In genomic region chr20:32528291-32528891, GRCh38 we compare ENCODE assay signal across 12 cellular contexts. TPM values are rescaled to one million over a fixed set of nuclear protein-coding genes. Genes with fewer than 3 reads are reported as not detected.
DNase-seq lines count a peak whose midpoint lies in the region; ATAC-seq, FAIRE-seq and TF ChIP-seq lines count a peak whose summit lies in the region.
"Had no signal": no experiment of that assay in that cellular context is flagged by ENCODE, and none has a peak within 500 bp of the region (broad histone marks: within the 10 kb centered on the region; RNA-seq: fewer than 3 reads in every experiment).

No MANE protein-coding gene starts in this region.

- no peak for TF ChIP-seq POLR2A in HepG2 (IDR thresholded peaks at IDR 0.05; ENCODE audit: insufficient read depth in 1 of 2, low read depth in 2 of 2, low read length in 2 of 2)
- no peak for TF ChIP-seq POLR2A in right lobe of liver (IDR thresholded peaks at IDR 0.05)

- no TSS peak for BruUV-seq in HepG2 (replicated peaks; lab: Mats Ljungman, UMichigan)

- peak overlapping the region; percentile 21 for H3K27ac Mint-ChIP-seq in type B pancreatic cell

- H3K36me3 ChIP-seq in HepG2 (replicated peaks in 1 of 2; ENCODE audit: control insufficient read depth in 1 of 2, insufficient read depth in 2 of 2, low read length in 2 of 2) (peaks cover 1 to 4% of the 10 kb centered on the region in 2 experiments; a peak in 2 of 5 replicates), right lobe of liver (no peaks in the 10 kb centered on the region), left ventricle myocardium inferior (no peaks in the 10 kb centered on the region)

- H3K4me1 ChIP-seq in HepG2 (ENCODE audit: insufficient read depth, low read length) (peaks cover 73% of the 10 kb centered on the region), right lobe of liver (peaks cover 0 to 12% (median 3%) of the 10 kb centered on the region in 4 donors), left ventricle myocardium inferior (peaks cover 45% of the 10 kb centered on the region)

- no peaks in the 10 kb centered on the region for H3K36me3 Mint-ChIP-seq in type B pancreatic cell

- no peak overlapping the region for H3K27ac ChIP-seq in HepG2 (ENCODE audit: extremely low read length, insufficient read depth, low read length)
- H3K27ac ChIP-seq in right lobe of liver: no peak overlapping the region
- H3K27ac ChIP-seq in left ventricle myocardium inferior (replicated peaks): peak overlapping the region; percentile 61

- H3K79me2 ChIP-seq in HepG2 (ENCODE audit: insufficient read depth, low read length): no peaks in the 10 kb centered on the region

- intact Hi-C loops in HepG2 (cut with micrococcal nuclease; ENCODE audit: unreplicated experiment): loop anchor here (10.0 kb wide), 1 partner anchor 246 kb away; no protein-coding TSS in a partner anchor
- intact Hi-C loops in right lobe of liver (cut with DNase I): no loop called here
- intact Hi-C loops in left ventricle myocardium inferior (cut with micrococcal nuclease): no loop called here

- H3K27me3 Mint-ChIP-seq in type B pancreatic cell: peaks cover 28% of the 10 kb centered on the region

- H4K20me1 ChIP-seq in HepG2 (ENCODE audit: insufficient read depth, low read length): no peaks in the 10 kb centered on the region

- H3K9me3 Mint-ChIP-seq in type B pancreatic cell: no peaks in the 10 kb centered on the region

- TF ChIP-seq CTCF in HepG2 (CRISPR knock-in tag; IDR thresholded peaks at IDR 0.05) (no peak), right lobe of liver (IDR thresholded peaks at IDR 0.05) (no peak), left ventricle myocardium inferior (IDR thresholded peaks at IDR 0.05; ENCODE audit: borderline replicate concordance) (no peak), type B pancreatic cell (conservative IDR thresholded peaks at IDR 0.05) (no peak)

- TF ChIP-seq EP300 in HepG2 (IDR thresholded peaks at IDR 0.05; ENCODE audit: low read depth in 2 of 2, low read length in 2 of 2) (no peak), HepG2 (CRISPR knock-in tag; IDR thresholded peaks at IDR 0.05; ENCODE audit: borderline replicate concordance) (no peak)

- FAIRE-seq in HepG2 (lab: Jason Lieb, UNC): no peak
- FAIRE-seq: D721Med, keratinocyte, urothelium cell line had no signal

- no peaks in the 10 kb centered on the region for H3K9me3 ChIP-seq in HepG2 (ENCODE audit: low read length)
- H3K9me3 ChIP-seq in right lobe of liver: no peaks in the 10 kb centered on the region
- no peaks in the 10 kb centered on the region for H3K9me3 ChIP-seq in left ventricle myocardium inferior (replicated peaks)

- no peak overlapping the region for H2AFZ ChIP-seq in HepG2 (ENCODE audit: low read length)

- H3K4me3 ChIP-seq in HepG2 (replicated peaks in 1 of 3; ENCODE audit: insufficient read depth in 1 of 3, low read depth in 2 of 3, low read length in 3 of 3): no peak overlapping the region
- H3K4me3 ChIP-seq in right lobe of liver: no peak overlapping the region
- peak overlapping the region; percentile 25 for H3K4me3 ChIP-seq in left ventricle myocardium inferior

- H3K4me1 Mint-ChIP-seq in type B pancreatic cell (ENCODE audit: unreplicated experiment): peaks cover 41% of the 10 kb centered on the region

- in situ Hi-C loops in HepG2 (cut with HindIII; ENCODE audit: extremely low pct_ligation_motif_present, low pct_unique_long_range_greater_than_20kb): no loop called here

- H3K27me3 ChIP-seq in HepG2 (ENCODE audit: control insufficient read depth in 1 of 2, insufficient read depth in 2 of 2, low read length in 2 of 2): 0 out of 5 replicates have a peak, but pooled peaks cover 0 to 2% of the 10 kb centered on the region in 2 experiments
- no peaks in the 10 kb centered on the region for H3K27me3 ChIP-seq in right lobe of liver
- H3K27me3 ChIP-seq in left ventricle myocardium inferior (ENCODE audit: low read depth): no peaks in the 10 kb centered on the region

- peak overlapping the region; percentile 28 for H3K4me3 Mint-ChIP-seq in type B pancreatic cell

- POLR2A ChIA-PET in HepG2 (lab: Yijun Ruan, JAX): interaction anchor here (1.1 to 3.7 kb wide), 3 partner anchors 12 to 153 kb away, joined by 3 to 22 read pairs (median 6); no protein-coding TSS in a partner anchor

- WGBS in HepG2 (ENCODE audit: low lambda C conversion rate): 82% methylated on average over 19 of the region's 23 CpGs
- 81% methylated on average over 5 of the region's 23 CpGs for WGBS in right lobe of liver (ENCODE audit: insufficient coverage, low coverage, low lambda C conversion rate, missing lambda C conversion rate)

- DNase-seq in HepG2 (ENCODE audit: low spot score) (no peak), right lobe of liver (no peak), SHP77 treated with DMSO at 0.1 percent for 48 hours (lab: John Stamatoyannopoulos, UW) (peak; percentile 10), left ventricle myocardium inferior (peak; percentile 73), type B pancreatic cell (ENCODE audit: extremely low spot score, unreplicated experiment) (no peak), HCEC 1CT (no peak), glomerular visceral epithelial cell (ENCODE audit: extremely low spot score) (no peak)
- DNase-seq: stimulated activated CD4-positive, alpha-beta T cell treated with anti-CD3 and anti-CD28 coated beads, Interleukin-12 subunit alpha, Interleukin-12 subunit beta, amount 100 ng/mL, for 4 hours had no signal

- ATAC-seq in HepG2: peak; percentile 10; the same call in 1 of the 3 replicates
- no peak for ATAC-seq in right lobe of liver
- no peak for ATAC-seq in GM18907 (IDR thresholded peaks at IDR 0.05; ENCODE audit: unreplicated experiment)

- no peak overlapping the region for H3K9ac ChIP-seq in HepG2 (ENCODE audit: insufficient read depth, low read depth, low read length)

- CTCF ChIA-PET in HepG2 (lab: Yijun Ruan, JAX; ENCODE audit: low intra/inter-chr PET ratio, low total read pairs): no interaction called here

- TF ChIP-seq RAD21 in HepG2 (CRISPR knock-in tag; IDR thresholded peaks at IDR 0.05): no peak

- no peak overlapping the region for H3K4me2 ChIP-seq in HepG2 (ENCODE audit: low read depth, low read length)

TF ChIP-seq in HepG2, 621 proteins besides CTCF, POLR2A, EP300 and RAD21 (continues in another document):
- TF ChIP-seq ZBTB38 (CRISPR knock-in tag; IDR thresholded peaks at IDR 0.05) (peak; percentile 65; the same call in 1 of the 2 replicates), ZBTB33 (CRISPR knock-in tag; IDR thresholded peaks at IDR 0.05) (peak; percentile 58; the same call in 1 of the 2 replicates)

RNA-seq across cellular contexts. Expression of gene NOL4L, which starts 56.7 kb away (rescaled TPM):
- total RNA-seq in HepG2 (2016; rRNA removed; fragmentation: Illumina TruSeq; extraction: Trizol) (16.6 and 16.9 TPM in 2 replicates), right lobe of liver (1 to 10 TPM; 4.3 to 6.5 (median 5.7) TPM), left ventricle myocardium inferior (5.6 TPM), type B pancreatic cell (ENCODE audit: low replicate concordance) (27.7 and 44.5 TPM in 2 replicates)
- total RNA-seq in HepG2 (2016; cell fraction: cytosol; rRNA removed; fragmentation: Illumina TruSeq; extraction: Trizol; ENCODE audit: low read depth): 19.2 and 19.4 TPM in 2 replicates
- total RNA-seq in HepG2 (2016; cell fraction: insoluble cytoplasmic fraction; rRNA removed; fragmentation: Illumina TruSeq; extraction: Trizol): 14.6 and 17.1 TPM in 2 replicates
- total RNA-seq in HepG2 (2016; cell fraction: membrane; rRNA removed; fragmentation: Illumina TruSeq; extraction: Trizol): 21.3 and 24.1 TPM in 2 replicates
- total RNA-seq in HepG2 (2016; cell fraction: nucleus; rRNA removed; fragmentation: Illumina TruSeq; extraction: Trizol): 21.2 and 22.3 TPM in 2 replicates
- 35.4 and 38.7 TPM in 2 replicates for polyA plus RNA-seq in HepG2 (2011; rRNA removed)
- 16.5 and 20.9 TPM in 2 replicates for polyA plus RNA-seq in HepG2 (2011; cell fraction: cytosol; rRNA removed)
- 91.0 and 107 TPM in 2 replicates for polyA plus RNA-seq in HepG2 (2011; cell fraction: nucleus; rRNA removed)
- polyA plus RNA-seq in HepG2 (2012): 36.0 and 39.2 TPM in 2 replicates
- polyA plus RNA-seq in HepG2 (2016; cell fraction: cytosol; fragmentation: Illumina TruSeq; extraction: Trizol; ENCODE audit: low read depth): 35.0 and 39.6 TPM in 2 replicates
- polyA plus RNA-seq in HepG2 (2016; cell fraction: insoluble cytoplasmic fraction; fragmentation: Illumina TruSeq; extraction: Trizol; ENCODE audit: low read depth): 21.6 and 26.9 TPM in 2 replicates
- polyA plus RNA-seq in HepG2 (2016; cell fraction: membrane; fragmentation: Illumina TruSeq; extraction: Trizol; ENCODE audit: low read depth): 31.2 and 32.6 TPM in 2 replicates
- 57.5 and 60.6 TPM in 2 replicates for polyA plus RNA-seq in HepG2 (2016; cell fraction: nucleus; fragmentation: Illumina TruSeq; extraction: Trizol; ENCODE audit: insufficient read depth, low read depth)
- polyA minus RNA-seq in HepG2 (2011; rRNA and poly(A)+ RNA removed; ENCODE audit: low replicate concordance): 6.7 and 47.8 TPM in 2 replicates
- polyA minus RNA-seq in HepG2 (2011; cell fraction: cytosol; rRNA and poly(A)+ RNA removed): 28.0 and 37.6 TPM in 2 replicates
- polyA minus RNA-seq in HepG2 (2011; cell fraction: nucleus; rRNA and poly(A)+ RNA removed): 30.5 and 30.6 TPM in 2 replicates

Comparison
In these comparisons a context has a peak if more than half of its experiments do, and no peak if none do; other contexts are left out.
1. DNase-seq: peak in SHP77 treated with DMSO at 0.1 percent for 48 hours (single experiment) and left ventricle myocardium inferior (single experiment); none in HepG2 (single experiment), right lobe of liver (0 of 3), type B pancreatic cell (single experiment), HCEC 1CT (single experiment) and glomerular visceral epithelial cell (single experiment).